Comparison of ENCODE assay signal across 10 cellular contexts in the genomic region with DNA sequence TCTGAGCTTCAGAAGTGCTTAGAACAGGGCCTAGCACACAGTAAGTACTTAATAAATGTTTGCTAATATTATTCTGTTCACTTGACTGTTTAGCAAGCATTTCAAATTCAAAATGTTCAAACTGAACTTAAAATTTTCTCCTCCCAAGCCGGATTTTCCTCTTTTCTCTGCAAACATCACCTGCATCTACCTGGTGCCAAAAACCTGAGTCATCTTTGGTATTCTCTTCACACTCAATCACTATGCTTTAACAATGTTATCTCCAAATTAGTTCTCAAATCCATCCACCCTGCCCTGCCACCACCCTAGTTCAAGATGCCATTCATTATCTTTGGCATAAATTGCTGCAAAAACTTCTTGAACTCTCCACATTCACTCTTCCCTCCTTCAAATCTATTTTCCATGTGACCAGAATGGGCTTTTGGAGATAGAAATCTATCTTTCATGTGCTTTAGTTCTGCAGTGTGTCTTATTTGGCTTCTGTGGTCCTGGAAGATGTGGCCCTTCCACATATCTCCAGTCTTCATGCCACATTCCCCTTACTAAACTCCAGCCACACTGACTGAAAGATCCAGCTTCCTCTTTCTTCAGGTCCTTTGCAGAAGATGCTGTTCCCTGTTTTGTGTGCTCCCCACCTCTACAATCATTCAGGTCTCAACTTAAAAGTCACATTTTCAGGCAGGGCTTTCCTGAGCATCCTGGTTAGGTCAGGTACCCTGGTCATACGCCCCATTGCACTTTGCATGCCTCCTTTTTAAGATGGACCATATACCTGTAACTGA. TPM values are rescaled to one million over a fixed set of nuclear protein-coding genes. Genes with fewer than 3 reads are reported as not detected.
A peak's percentile ranks its signal among the peaks of the same experiment; 100 is the strongest.
DNase-seq lines count a peak whose midpoint lies in the region; ATAC-seq and TF ChIP-seq lines count a peak whose summit lies in the region.
"Had no signal": no experiment of that assay in that cellular context is flagged by ENCODE, and none has a peak within 500 bp of the region (broad histone marks: within the 10 kb centered on the region; RNA-seq: fewer than 3 reads in every experiment).

No MANE protein-coding gene starts in this region.

- no peaks in the 10 kb centered on the region for H3K27me3 Mint-ChIP-seq in T-helper 2 cell treated with Interferon-gamma antibody and Interleukin-4, amounts not matched to agents 5 μg/mL and 100 μg/mL, for 36 hours (ENCODE audit: low read depth)
- H3K27me3 Mint-ChIP-seq in activated T-helper 1 cell treated with anti-CD3 and anti-CD28 coated beads, Interleukin-12 subunit alpha, Interleukin-12 subunit beta, Interleukin-2, Interleukin-4 antibody, amounts not matched to agents 30 ng/mL and 10 ng/mL and 1 ng/mL, durations not matched to agents 14 hours and 24 hours and 36 hours (ENCODE audit: insufficient read depth), result no peaks in the 10 kb centered on the region
- H3K27me3 Mint-ChIP-seq in neural crest cell (ENCODE audit: low read depth), result no peaks in the 10 kb centered on the region

- intact Hi-C loops in activated T-helper 1 cell treated with anti-CD3 and anti-CD28 coated beads, Interleukin-12 subunit alpha, Interleukin-12 subunit beta, Interleukin-2, Interleukin-4 antibody, amounts not matched to agents 30 ng/mL and 10 ng/mL and 1 ng/mL, durations not matched to agents 14 hours and 24 hours and 36 hours (cut with micrococcal nuclease), result loop anchor here (10.0 kb wide), 1 partner anchor 1992 kb away; a partner anchor contains a TSS

- H3K4me3 Mint-ChIP-seq in T-helper 2 cell treated with Interferon-gamma antibody and Interleukin-4, amounts not matched to agents 5 μg/mL and 100 μg/mL, for 36 hours, result peak overlapping the region; percentile 92
- H3K4me3 Mint-ChIP-seq in activated T-helper 1 cell treated with anti-CD3 and anti-CD28 coated beads, Interleukin-12 subunit alpha, Interleukin-12 subunit beta, Interleukin-2, Interleukin-4 antibody, amounts not matched to agents 30 ng/mL and 10 ng/mL and 1 ng/mL, durations not matched to agents 14 hours and 24 hours and 36 hours, result peak overlapping the region; percentile 87
- H3K4me3 Mint-ChIP-seq in neural crest cell, result peak overlapping the region; percentile 46

- DNase-seq in T-helper 2 cell treated with Interferon-gamma antibody and Interleukin-4, amounts not matched to agents 5 μg/mL and 100 μg/mL, for 36 hours (ENCODE audit: low spot score), result no peak
- no peak for DNase-seq in T-helper 2 cell
- peak; percentile 78 to 88 for DNase-seq in Kasumi-1 (lab: John Stamatoyannopoulos, UW)
- no peak for DNase-seq in activated T-helper 1 cell treated with anti-CD3 and anti-CD28 coated beads, Interleukin-12 subunit alpha, Interleukin-12 subunit beta, Interleukin-2, Interleukin-4 antibody, amounts not matched to agents 30 ng/mL and 10 ng/mL and 1 ng/mL, durations not matched to agents 14 hours and 24 hours and 36 hours (ENCODE audit: low spot score)
- DNase-seq in neural crest cell (ENCODE audit: low read depth, low spot score), result no peak
- DNase-seq: lower lobe of right lung, sigmoid colon had no signal

- peaks cover 40% of the 10 kb centered on the region for H3K4me1 Mint-ChIP-seq in T-helper 2 cell treated with Interferon-gamma antibody and Interleukin-4, amounts not matched to agents 5 μg/mL and 100 μg/mL, for 36 hours (ENCODE audit: low read depth)
- peaks cover 53% of the 10 kb centered on the region for H3K4me1 Mint-ChIP-seq in activated T-helper 1 cell treated with anti-CD3 and anti-CD28 coated beads, Interleukin-12 subunit alpha, Interleukin-12 subunit beta, Interleukin-2, Interleukin-4 antibody, amounts not matched to agents 30 ng/mL and 10 ng/mL and 1 ng/mL, durations not matched to agents 14 hours and 24 hours and 36 hours (ENCODE audit: low read depth)
- H3K4me1 Mint-ChIP-seq in neural crest cell, result peaks cover 28% of the 10 kb centered on the region

- peaks cover 28% of the 10 kb centered on the region for H3K36me3 Mint-ChIP-seq in T-helper 2 cell treated with Interferon-gamma antibody and Interleukin-4, amounts not matched to agents 5 μg/mL and 100 μg/mL, for 36 hours (ENCODE audit: low read depth)
- peaks cover 30% of the 10 kb centered on the region for H3K36me3 Mint-ChIP-seq in activated T-helper 1 cell treated with anti-CD3 and anti-CD28 coated beads, Interleukin-12 subunit alpha, Interleukin-12 subunit beta, Interleukin-2, Interleukin-4 antibody, amounts not matched to agents 30 ng/mL and 10 ng/mL and 1 ng/mL, durations not matched to agents 14 hours and 24 hours and 36 hours (ENCODE audit: low read depth)
- peaks cover 41% of the 10 kb centered on the region for H3K36me3 Mint-ChIP-seq in neural crest cell (ENCODE audit: low read depth)

- H3K27ac Mint-ChIP-seq in T-helper 2 cell treated with Interferon-gamma antibody and Interleukin-4, amounts not matched to agents 5 μg/mL and 100 μg/mL, for 36 hours, result no peak overlapping the region
- peak overlapping the region; percentile 24 for H3K27ac Mint-ChIP-seq in activated T-helper 1 cell treated with anti-CD3 and anti-CD28 coated beads, Interleukin-12 subunit alpha, Interleukin-12 subunit beta, Interleukin-2, Interleukin-4 antibody, amounts not matched to agents 30 ng/mL and 10 ng/mL and 1 ng/mL, durations not matched to agents 14 hours and 24 hours and 36 hours
- no peak overlapping the region for H3K27ac Mint-ChIP-seq in neural crest cell (ENCODE audit: unreplicated experiment)

- no peak for TF ChIP-seq CTCF in neural crest cell (conservative IDR thresholded peaks at IDR 0.05)

- ATAC-seq in HG03354 (IDR thresholded peaks at IDR 0.05; ENCODE audit: poor library complexity, severe bottlenecking, unreplicated experiment) (no peak), HG03135 (IDR thresholded peaks at IDR 0.05; ENCODE audit: unreplicated experiment) (no peak), GM18858 (IDR thresholded peaks at IDR 0.05; ENCODE audit: unreplicated experiment) (no peak)
- ATAC-seq: lower lobe of right lung had no signal

- peaks cover under 1% of the 10 kb centered on the region for H3K9me3 Mint-ChIP-seq in T-helper 2 cell treated with Interferon-gamma antibody and Interleukin-4, amounts not matched to agents 5 μg/mL and 100 μg/mL, for 36 hours
- no peaks in the 10 kb centered on the region for H3K9me3 Mint-ChIP-seq in activated T-helper 1 cell treated with anti-CD3 and anti-CD28 coated beads, Interleukin-12 subunit alpha, Interleukin-12 subunit beta, Interleukin-2, Interleukin-4 antibody, amounts not matched to agents 30 ng/mL and 10 ng/mL and 1 ng/mL, durations not matched to agents 14 hours and 24 hours and 36 hours
- peaks cover 14% of the 10 kb centered on the region for H3K9me3 Mint-ChIP-seq in neural crest cell

RNA-seq across cellular contexts. Expression of a gene that starts 2.0 kb away (rescaled TPM):
- total RNA-seq in activated T-helper 1 cell treated with anti-CD3 and anti-CD28 coated beads, Interleukin-12 subunit alpha, Interleukin-12 subunit beta, Interleukin-2, Interleukin-4 antibody, amounts not matched to agents 30 ng/mL and 10 ng/mL and 1 ng/mL, durations not matched to agents 14 hours and 24 hours and 36 hours, result 75.4 and 79.0 TPM in 2 replicates
- 73.1 and 77.5 TPM in 2 replicates for total RNA-seq in neural crest cell

RNA-seq across cellular contexts. Expression of a gene that starts 24.1 kb away (rescaled TPM):
- total RNA-seq in activated T-helper 1 cell treated with anti-CD3 and anti-CD28 coated beads, Interleukin-12 subunit alpha, Interleukin-12 subunit beta, Interleukin-2, Interleukin-4 antibody, amounts not matched to agents 30 ng/mL and 10 ng/mL and 1 ng/mL, durations not matched to agents 14 hours and 24 hours and 36 hours, result 9.1 and 13.1 TPM in 2 replicates
- total RNA-seq in neural crest cell, result 8.1 and 9.1 TPM in 2 replicates

Comparison
In these comparisons a context has a peak if more than half of its experiments do, and no peak if none do; other contexts are left out.
1. DNase-seq: peak in Kasumi-1 (2 of 2); none in T-helper 2 cell treated with Interferon-gamma antibody and Interleukin-4, amounts not matched to agents 5 μg/mL and 100 μg/mL, for 36 hours (single experiment), T-helper 2 cell (0 of 5), activated T-helper 1 cell treated with anti-CD3 and anti-CD28 coated beads, Interleukin-12 subunit alpha, Interleukin-12 subunit beta, Interleukin-2, Interleukin-4 antibody, amounts not matched to agents 30 ng/mL and 10 ng/mL and 1 ng/mL, durations not matched to agents 14 hours and 24 hours and 36 hours (single experiment) and neural crest cell (single experiment).
2. Peak in every context shown above with its lines, with median percentiles within 50 percentile points of each other: H3K4me3 Mint-ChIP-seq.